In genomic region chr16:50667497-50668367, GRCh38 we compare ENCODE assay signal across 10 cellular contexts. TPM values are rescaled to one million over a fixed set of nuclear protein-coding genes. Genes with fewer than 3 reads are reported as not detected.
DNase-seq lines count a peak whose midpoint lies in the region; ATAC-seq and TF ChIP-seq lines count a peak whose summit lies in the region.
"Had no signal": no experiment of that assay in that cellular context is flagged by ENCODE, and none has a peak within 500 bp of the region (broad histone marks: within the 10 kb centered on the region; RNA-seq: fewer than 3 reads in every experiment).

No MANE protein-coding gene starts in this region.

- H3K4me1 Mint-ChIP-seq in CD8-positive, alpha-beta memory T cell, result peaks cover 31 to 47% (median 44%) of the 10 kb centered on the region in 3 donors
- H3K4me1 Mint-ChIP-seq in activated T-helper 17 cell treated with anti-CD3 and anti-CD28 coated beads, Interleukin-2, amount 50 U/mL, for 72 hours, result peaks cover 35% of the 10 kb centered on the region

- peak; percentile 7 for ATAC-seq in activated T-helper 17 cell treated with anti-CD3 and anti-CD28 coated beads, Interleukin-2, amount 50 U/mL, for 72 hours (replicated peaks)

- peak overlapping the region; percentile 85 to 96 (median 90) for H3K27ac Mint-ChIP-seq in CD8-positive, alpha-beta memory T cell
- peak overlapping the region; percentile 56 for H3K27ac Mint-ChIP-seq in activated T-helper 17 cell treated with anti-CD3 and anti-CD28 coated beads, Interleukin-2, amount 50 U/mL, for 72 hours

- H3K27me3 Mint-ChIP-seq in CD8-positive, alpha-beta memory T cell, result no peaks in the 10 kb centered on the region
- H3K27me3 Mint-ChIP-seq in activated T-helper 17 cell treated with anti-CD3 and anti-CD28 coated beads, Interleukin-2, amount 50 U/mL, for 72 hours, result no peaks in the 10 kb centered on the region

- H3K79me1 ChIP-seq in mesendoderm (ENCODE audit: low read length), result no peaks in the 10 kb centered on the region

- CTCF ChIA-PET in CD8-positive, alpha-beta memory T cell (lab: Charles Lee), result interaction anchor here (0.7 to 8.1 kb wide), 28 partner anchors 10 to 642 kb away, joined by 3 to 116 read pairs (median 7); partner anchors contain the start of genes BRD7, CNEP1R1, CYLD and SNX20
- CTCF ChIA-PET in HEK293 (lab: Yijun Ruan, JAX), result interaction anchor here (0.5 to 10.3 kb wide), 17 partner anchors 9 to 1111 kb away, joined by 3 to 145 read pairs (median 3); partner anchors contain the start of gene SNX20

- POLR2A ChIA-PET in CD8-positive, alpha-beta memory T cell (lab: Charles Lee), result interaction anchor here (0.6 to 1.9 kb wide), 5 partner anchors 9 to 120 kb away, joined by 3 to 8 read pairs (median 5); partner anchors contain the start of gene CYLD
- POLR2A ChIA-PET in HEK293 (lab: Yijun Ruan, JAX), result interaction anchor here (1.7 kb wide), 1 partner anchor 139 kb away, joined by 4 read pairs; no protein-coding TSS in a partner anchor

- H3K18ac ChIP-seq in mesendoderm (ENCODE audit: low read length), result no peak overlapping the region

- no peak overlapping the region for H3K4me2 ChIP-seq in mesendoderm (ENCODE audit: low read length)

- no peak overlapping the region for H4K5ac ChIP-seq in mesendoderm (ENCODE audit: low read length)

- no peak overlapping the region for H2BK120ac ChIP-seq in mesendoderm (ENCODE audit: low read depth, low read length)

- peaks cover 12% of the 10 kb centered on the region for H3K9me3 ChIP-seq in CD8-positive, alpha-beta memory T cell (ENCODE audit: low read length)
- H3K9me3 ChIP-seq in HEK293 (ENCODE audit: control insufficient read depth, insufficient read depth, low read depth, low read length), result no peaks in the 10 kb centered on the region

- H3K56ac ChIP-seq in mesendoderm (ENCODE audit: low read length), result no peak overlapping the region

- H3K4ac ChIP-seq in mesendoderm (ENCODE audit: low read depth, low read length), result no peak overlapping the region

- no peak overlapping the region for H3K23ac ChIP-seq in mesendoderm (ENCODE audit: low read length)

- peaks cover 19 to 44% (median 20%) of the 10 kb centered on the region in 3 donors for H3K36me3 Mint-ChIP-seq in CD8-positive, alpha-beta memory T cell
- peaks cover 49% of the 10 kb centered on the region for H3K36me3 Mint-ChIP-seq in activated T-helper 17 cell treated with anti-CD3 and anti-CD28 coated beads, Interleukin-2, amount 50 U/mL, for 72 hours (ENCODE audit: low read depth)

- H3K27ac ChIP-seq in CD8-positive, alpha-beta memory T cell (ENCODE audit: low read depth, low read length), result no peak overlapping the region
- H3K27ac ChIP-seq in HEK293 (ENCODE audit: extremely low read depth, low read depth, low read length) (no peak overlapping the region), mesendoderm (ENCODE audit: low read depth, low read length) (no peak overlapping the region)

- DNase-seq in CD8-positive, alpha-beta memory T cell, result no peak
- DNase-seq in mesendoderm (peak; percentile 58), iPS-NIHi7 (ENCODE audit: extremely low spot score) (no peak), A172 (ENCODE audit: low spot score) (no peak), SW480 (ENCODE audit: low spot score) (no peak)
- no peak for DNase-seq in stimulated activated CD4-positive, alpha-beta T cell treated with anti-CD3 and anti-CD28 coated beads, Interleukin-4, amount 100 ng/mL, for 1 hour
- DNase-seq: H7 had no signal

- peaks cover 30% of the 10 kb centered on the region for H3K4me1 ChIP-seq in CD8-positive, alpha-beta memory T cell (ENCODE audit: insufficient read depth, low read length)
- H3K4me1 ChIP-seq in HEK293 (ENCODE audit: control insufficient read depth, insufficient read depth, low read length), result no peaks in the 10 kb centered on the region
- H3K4me1 ChIP-seq in mesendoderm (ENCODE audit: control insufficient read depth, low read depth, low read length), result no peaks in the 10 kb centered on the region

- no peak overlapping the region for H2AK5ac ChIP-seq in mesendoderm (ENCODE audit: low read length)

- no peak overlapping the region for H2BK15ac ChIP-seq in mesendoderm (replicated peaks; ENCODE audit: low read depth)

- H3K9me3 Mint-ChIP-seq in CD8-positive, alpha-beta memory T cell, result peaks cover 7 to 15% (median 14%) of the 10 kb centered on the region in 5 donors
- peaks cover 4% of the 10 kb centered on the region for H3K9me3 Mint-ChIP-seq in activated T-helper 17 cell treated with anti-CD3 and anti-CD28 coated beads, Interleukin-2, amount 50 U/mL, for 72 hours

- H3K36me3 ChIP-seq in CD8-positive, alpha-beta memory T cell (ENCODE audit: insufficient read depth, low read length), result peaks cover 14% of the 10 kb centered on the region
- no peaks in the 10 kb centered on the region for H3K36me3 ChIP-seq in HEK293 (ENCODE audit: control insufficient read depth in 2 of 2, insufficient read depth in 1 of 2, low read length in 2 of 2)
- no peaks in the 10 kb centered on the region for H3K36me3 ChIP-seq in mesendoderm (ENCODE audit: control insufficient read depth, insufficient read depth, low read length)

- no peak overlapping the region for H2BK5ac ChIP-seq in mesendoderm (ENCODE audit: low read length)

- no peak overlapping the region for H3K4me3 ChIP-seq in CD8-positive, alpha-beta memory T cell (ENCODE audit: low read length)
- no peak overlapping the region for H3K4me3 ChIP-seq in HEK293 (ENCODE audit: low read depth, low read length)
- no peak overlapping the region for H3K4me3 ChIP-seq in mesendoderm (ENCODE audit: low read length)
- H3K4me3 ChIP-seq: dorsolateral prefrontal cortex had no signal

- peak overlapping the region; percentile 75 to 86 (median 79) for H3K4me3 Mint-ChIP-seq in CD8-positive, alpha-beta memory T cell
- H3K4me3 Mint-ChIP-seq in activated T-helper 17 cell treated with anti-CD3 and anti-CD28 coated beads, Interleukin-2, amount 50 U/mL, for 72 hours, result peak overlapping the region; percentile 77

- no peaks in the 10 kb centered on the region for H3K27me3 ChIP-seq in CD8-positive, alpha-beta memory T cell (ENCODE audit: insufficient read depth, low read length, poor library complexity, severe bottlenecking)
- H3K27me3 ChIP-seq in mesendoderm (ENCODE audit: insufficient read depth, low read length, poor library complexity), result no peaks in the 10 kb centered on the region

- no CpG with 5 or more reads among the region's 21 CpGs for WGBS in mesendoderm (ENCODE audit: extremely low coverage, insufficient coverage, low lambda C conversion rate)

- H3K9ac ChIP-seq in mesendoderm (ENCODE audit: low read length), result no peak overlapping the region

- no peak overlapping the region for H4K8ac ChIP-seq in mesendoderm (ENCODE audit: low read depth, low read length)

- no peaks in the 10 kb centered on the region for H3K79me2 ChIP-seq in mesendoderm (ENCODE audit: control insufficient read depth, insufficient read depth, low read length)

- TF ChIP-seq CTCF in HEK293 (tag by site-specific recombination; IDR thresholded peaks at IDR 0.05), result 0 out of 2 replicates have a peak, but pooled peaks have one; percentile 17

TF ChIP-seq in HEK293, 187 proteins besides CTCF, POLR2A, EP300 and RAD21:
- TF ChIP-seq ZNF335 (tag by site-specific recombination; conservative IDR thresholded peaks at IDR 0.05), result no peak
- TF ChIP-seq GLI2 (tag by site-specific recombination; IDR thresholded peaks at IDR 0.05; ENCODE audit: borderline replicate concordance, low read depth), result no peak
- no peak for TF ChIP-seq PRDM10 (tag by site-specific recombination; IDR thresholded peaks at IDR 0.05)
- TF ChIP-seq ZNF341 (tag by site-specific recombination; IDR thresholded peaks at IDR 0.05; ENCODE audit: low read depth), result no peak
- TF ChIP-seq ZBTB20 (tag by site-specific recombination; IDR thresholded peaks at IDR 0.05), result no peak
- no peak for TF ChIP-seq ZNF701 (tag by site-specific recombination; IDR thresholded peaks at IDR 0.05)
- TF ChIP-seq TCF7L2 (IDR thresholded peaks at IDR 0.05; ENCODE audit: borderline replicate concordance, low read depth, low read length), result no peak

RNA-seq across cellular contexts. Expression of gene SNX20, which starts 13.4 kb away (rescaled TPM):
- 10 to 100 TPM; 25.0 to 27.8 TPM for total RNA-seq in CD8-positive, alpha-beta memory T cell
- 61.7 TPM for polyA plus RNA-seq in CD8-positive, alpha-beta memory T cell
- 10 to 100 TPM; 53.9 to 96.9 TPM for total RNA-seq in activated T-helper 17 cell treated with anti-CD3 and anti-CD28 coated beads, Interleukin-2, amount 50 U/mL, for 72 hours
- polyA plus RNA-seq in mesendoderm (2013, experiment 1 of 2), result not detected
- not detected for polyA plus RNA-seq in mesendoderm (2013, experiment 2 of 2)
- total RNA-seq in A172 (2014; rRNA removed; shearing (Covaris generic)), result not detected in 2 replicates
- total RNA-seq: H7 had no signal

RNA-seq across cellular contexts. Expression of gene NOD2, which starts 25.7 kb away (rescaled TPM):
- total RNA-seq in CD8-positive, alpha-beta memory T cell, result 1 to 10 TPM; 1.8 TPM
- 1.9 TPM for polyA plus RNA-seq in CD8-positive, alpha-beta memory T cell
- 10 to 100 TPM in 1 of 2 donors, 1 to 10 TPM in 1; 7.6 to 28.4 TPM for total RNA-seq in activated T-helper 17 cell treated with anti-CD3 and anti-CD28 coated beads, Interleukin-2, amount 50 U/mL, for 72 hours
- polyA plus RNA-seq in mesendoderm (2013, experiment 1 of 2), result 0.14 TPM
- 0.14 TPM for polyA plus RNA-seq in mesendoderm (2013, experiment 2 of 2)
- total RNA-seq in A172 (2014; rRNA removed; shearing (Covaris generic)), result not detected in 2 replicates
- total RNA-seq: H7 had no signal

Comparison
In these comparisons a context has a peak if more than half of its experiments do, and no peak if none do; other contexts are left out.
1. RNA of gene SNX20, which starts 13.4 kb away (total RNA-seq): 53.9 to 96.9 TPM in activated T-helper 17 cell treated with anti-CD3 and anti-CD28 coated beads, Interleukin-2, amount 50 U/mL, for 72 hours and 25.0 to 27.8 TPM in CD8-positive, alpha-beta memory T cell; not detected in A172; every median in the first group is over 10 times any median in the second.